18 cellular contexts compared by ENCODE assay signal in genomic region chr10:25506821-25507335, GRCh38.
A peak's percentile ranks its signal among the peaks of the same experiment; 100 is the strongest.
DNase-seq lines count a peak whose midpoint lies in the region; ATAC-seq and TF ChIP-seq lines count a peak whose summit lies in the region.
"Had no signal": no experiment of that assay in that cellular context is flagged by ENCODE, and none has a peak within 500 bp of the region (broad histone marks: within the 10 kb centered on the region; RNA-seq: fewer than 3 reads in every experiment).

No MANE protein-coding gene starts in this region.

- POLR2A ChIA-PET in A673 (lab: Charles Lee; ENCODE audit: low non-redundant PET), result no interaction called here

- H3K9me3 ChIP-seq in trophoblast cell (ENCODE audit: insufficient read depth, low read depth, low read length) (no peaks in the 10 kb centered on the region), A673 (ENCODE audit: low read depth, low read length, poor library complexity, severe bottlenecking) (no peaks in the 10 kb centered on the region)
- H3K9me3 ChIP-seq: BLaER1, Caco-2 had no signal

- H2AK5ac ChIP-seq in mesendoderm (ENCODE audit: low read length) (no peak overlapping the region), trophoblast cell (ENCODE audit: low read length) (no peak overlapping the region)

- no peak for TF ChIP-seq CTCF in A673 (conservative IDR thresholded peaks at IDR 0.05; ENCODE audit: low read depth, low read length)

- H2AFZ ChIP-seq in trophoblast cell (ENCODE audit: insufficient read depth, low read length, poor library complexity), result no peak overlapping the region
- H2AFZ ChIP-seq: GM23248 had no signal

- H2BK15ac ChIP-seq in mesendoderm (replicated peaks; ENCODE audit: low read depth), result no peak overlapping the region

- H2BK5ac ChIP-seq in mesendoderm (ENCODE audit: low read length), result no peak overlapping the region
- no peak overlapping the region for H2BK5ac ChIP-seq in trophoblast cell (ENCODE audit: low read depth, low read length, poor library complexity)

- H4K91ac ChIP-seq in trophoblast cell (ENCODE audit: low read depth, low read length), result no peak overlapping the region

- intact Hi-C loops in A673 (cut with micrococcal nuclease; ENCODE audit: unreplicated experiment), result no loop called here

- H4K8ac ChIP-seq in mesendoderm (ENCODE audit: low read depth, low read length) (no peak overlapping the region), trophoblast cell (ENCODE audit: low read depth, low read length) (no peak overlapping the region)

- no peak overlapping the region for H4K5ac ChIP-seq in mesendoderm (ENCODE audit: low read length)

- H2BK12ac ChIP-seq in trophoblast cell (ENCODE audit: low read length), result peak overlapping the region; percentile 8

- no peak overlapping the region for H2BK120ac ChIP-seq in mesendoderm (ENCODE audit: low read depth, low read length)
- H2BK120ac ChIP-seq in trophoblast cell (ENCODE audit: insufficient read depth, low read length, poor library complexity), result no peak overlapping the region

- H4K12ac ChIP-seq in trophoblast cell (ENCODE audit: low read depth, low read length), result no peak overlapping the region

- no peaks in the 10 kb centered on the region for H3K27me3 ChIP-seq in mesendoderm (ENCODE audit: insufficient read depth, low read length, poor library complexity)
- no peaks in the 10 kb centered on the region for H3K27me3 ChIP-seq in trophoblast cell (ENCODE audit: insufficient read depth, low read length)
- no peaks in the 10 kb centered on the region for H3K27me3 ChIP-seq in A673 (replicated peaks; ENCODE audit: insufficient read depth, low read depth, low read length, poor library complexity)
- H3K27me3 ChIP-seq: BLaER1 had no signal

- WGBS in mesendoderm (ENCODE audit: extremely low coverage, insufficient coverage, low lambda C conversion rate), result no CpG with 5 or more reads among the region's 2 CpGs
- whole genome bisulfite sequencing in trophoblast cell (ENCODE audit: extremely low coverage, insufficient coverage, insufficient read length), result no CpG with 5 or more reads among the region's 2 CpGs

- peak overlapping the region; percentile 39 for H3K18ac ChIP-seq in mesendoderm (ENCODE audit: low read length)
- no peak overlapping the region for H3K18ac ChIP-seq in trophoblast cell (ENCODE audit: low read length)

- H3K79me2 ChIP-seq in mesendoderm (ENCODE audit: control insufficient read depth, insufficient read depth, low read length), result no peaks in the 10 kb centered on the region
- H3K79me2 ChIP-seq in trophoblast cell (ENCODE audit: control insufficient read depth, insufficient read depth, low read length, poor library complexity), result no peaks in the 10 kb centered on the region

- no peak overlapping the region for H3K4me3 ChIP-seq in mesendoderm (ENCODE audit: low read length)
- no peak overlapping the region for H3K4me3 ChIP-seq in trophoblast cell (ENCODE audit: low read depth, low read length)
- no peak overlapping the region for H3K4me3 ChIP-seq in A673 (ENCODE audit: low read depth, low read length, poor library complexity, severe bottlenecking)
- H3K4me3 ChIP-seq: BLaER1, GM12878, GM23248 had no signal

- H3K79me1 ChIP-seq in mesendoderm (ENCODE audit: low read length) (no peaks in the 10 kb centered on the region), trophoblast cell (ENCODE audit: low read length) (peaks cover 11% of the 10 kb centered on the region)

- CTCF ChIA-PET in A673 (lab: Charles Lee), result no interaction called here

- DNase-seq in amniotic epithelial cell (ENCODE audit: low read depth), result peak; percentile 67
- DNase-seq in mesendoderm, result no peak
- peak; percentile 48 to 65 for DNase-seq in trophoblast cell
- no peak for DNase-seq in A673 (ENCODE audit: low spot score)
- DNase-seq: Caco-2; CD4-positive, CD25-positive, alpha-beta regulatory T cell; CD8-positive, alpha-beta T cell; DMS153; DND-41; GDM1; GM23248; H7 had no signal

- no peaks in the 10 kb centered on the region for H3K36me3 ChIP-seq in mesendoderm (ENCODE audit: control insufficient read depth, insufficient read depth, low read length)
- no peaks in the 10 kb centered on the region for H3K36me3 ChIP-seq in trophoblast cell (ENCODE audit: control insufficient read depth in 1 of 2, insufficient read depth in 2 of 2, low read length in 2 of 2)
- H3K36me3 ChIP-seq in A673 (ENCODE audit: insufficient read depth, low read length, poor library complexity, severe bottlenecking), result no peaks in the 10 kb centered on the region
- H3K36me3 ChIP-seq: BLaER1 had no signal

- H3K14ac ChIP-seq in trophoblast cell (ENCODE audit: low read length), result no peak overlapping the region

- ATAC-seq in GM18868 (IDR thresholded peaks at IDR 0.05; ENCODE audit: unreplicated experiment) (no peak), GM21737 (IDR thresholded peaks at IDR 0.05; ENCODE audit: unreplicated experiment) (no peak)
- ATAC-seq: CD8-positive, alpha-beta T cell; GM12878; HCT116 had no signal

- H3K23ac ChIP-seq in mesendoderm (ENCODE audit: low read length) (no peak overlapping the region), trophoblast cell (ENCODE audit: low read length) (no peak overlapping the region)

- H3K27ac ChIP-seq in mesendoderm (ENCODE audit: low read depth, low read length), result no peak overlapping the region
- H3K27ac ChIP-seq in trophoblast cell (ENCODE audit: low read depth, low read length), result no peak overlapping the region
- H3K27ac ChIP-seq in A673 (ENCODE audit: low read depth, low read length, poor library complexity, severe bottlenecking), result no peak overlapping the region
- H3K27ac ChIP-seq: BLaER1, C4-2B, GM23248 had no signal

- BruUV-seq in A673 (replicated peaks; lab: Mats Ljungman, UMichigan), result no TSS peak

- H3K4ac ChIP-seq in mesendoderm (ENCODE audit: low read depth, low read length) (no peak overlapping the region), trophoblast cell (ENCODE audit: low read depth, low read length) (no peak overlapping the region)

- H3K9ac ChIP-seq in mesendoderm (ENCODE audit: low read length), result no peak overlapping the region
- H3K9ac ChIP-seq in trophoblast cell (ENCODE audit: low read length), result no peak overlapping the region
- H3K9ac ChIP-seq: BLaER1, GM23248 had no signal

- no peak overlapping the region for H3K56ac ChIP-seq in mesendoderm (ENCODE audit: low read length)

- H3K4me2 ChIP-seq in mesendoderm (ENCODE audit: low read length), result no peak overlapping the region
- no peak overlapping the region for H3K4me2 ChIP-seq in trophoblast cell (ENCODE audit: low read length)
- H3K4me2 ChIP-seq: BLaER1 had no signal

- H3K4me1 ChIP-seq in mesendoderm (ENCODE audit: control insufficient read depth, low read depth, low read length) (peaks cover 2% of the 10 kb centered on the region), trophoblast cell (ENCODE audit: control insufficient read depth in 1 of 2, insufficient read depth in 2 of 2, low read length in 2 of 2) (peaks cover 14 to 18% of the 10 kb centered on the region in 2 experiments), A673 (ENCODE audit: insufficient read depth, low read length, poor library complexity, severe bottlenecking) (no peaks in the 10 kb centered on the region)
- H3K4me1 ChIP-seq: BLaER1, Caco-2 had no signal

Comparison
In these comparisons a context has a peak if more than half of its experiments do, and no peak if none do; other contexts are left out.
1. DNase-seq: peak in amniotic epithelial cell (single experiment) and trophoblast cell (2 of 2); none in mesendoderm (single experiment) and A673 (single experiment).